Comparison of ENCODE assay signal across 35 cellular contexts in genomic region chr16:16983545-16983944, GRCh38.
DNase-seq lines count a peak whose midpoint lies in the region; ATAC-seq, FAIRE-seq and TF ChIP-seq lines count a peak whose summit lies in the region.
"Had no signal": no experiment of that assay in that cellular context is flagged by ENCODE, and none has a peak within 500 bp of the region (broad histone marks: within the 10 kb centered on the region; RNA-seq: fewer than 3 reads in every experiment).

No MANE protein-coding gene starts in this region.

- H3K27me3 ChIP-seq in K562 (ENCODE audit: control insufficient read depth in 2 of 2, insufficient read depth in 2 of 2, low read length in 2 of 2) (peaks cover 20 to 38% of the 10 kb centered on the region in 2 experiments), testis (no peaks in the 10 kb centered on the region)
- H3K27me3 ChIP-seq: BE2C; BLaER1; BLaER1 treated with 17β-estradiol and CSF1 and Interleukin-3, amounts not matched to agents 10 nM and 100 nM had no signal

- DNase-seq in T-helper 17 cell (no peak), K562 (ENCODE audit: extremely low read depth in 1 of 4, low spot score in 3 of 4) (no peak), testis (peak; percentile 22), COLO829 (ENCODE audit: low spot score) (no peak)
- DNase-seq: 8988T; ACHN; AML-193; BE2C; C1 segment of cervical spinal cord; Caco-2; Calu3; CD4-positive, alpha-beta memory T cell; CD4-positive, alpha-beta T cell; CD4-positive, CD25-positive, alpha-beta regulatory T cell; CD8-positive, alpha-beta memory T cell; CD8-positive, alpha-beta T cell; COR-L47; DMS 273 treated with DMSO at 0.1 percent for 48 hours; DMS153; DMS53; DMS79; DMS79 treated with DMSO at 0.1 percent for 48 hours; DND-41; EL had no signal

- H3K4me3 ChIP-seq in K562 (no peak overlapping the region), testis (no peak overlapping the region)
- H3K4me3 ChIP-seq: A549; BLaER1; BLaER1 treated with 17β-estradiol and CSF1 and Interleukin-3, amounts not matched to agents 10 nM and 100 nM had no signal

- no peaks in the 10 kb centered on the region for H3K36me3 Mint-ChIP-seq in T-helper 17 cell (ENCODE audit: low read depth)
- H3K36me3 Mint-ChIP-seq: CD14-positive monocyte; CD4-positive, alpha-beta memory T cell; CD4-positive, CD25-positive, alpha-beta regulatory T cell; CD8-positive, alpha-beta T cell had no signal

- H3K9me1 ChIP-seq in K562 (ENCODE audit: control insufficient read depth, insufficient read depth, low read length) = no peaks in the 10 kb centered on the region

- H2AFZ ChIP-seq in K562 (ENCODE audit: low read depth, low read length) = no peak overlapping the region

- CTCF ChIA-PET in K562 (lab: Yijun Ruan, JAX; ENCODE audit: low intra/inter-chr PET ratio) = no interaction called here

- no TSS peak for BruUV-seq in K562 (replicated peaks; lab: Mats Ljungman, UMichigan)

- 9% methylated on average over 6 of the region's 6 CpGs for WGBS in K562 (ENCODE audit: insufficient coverage, low coverage, missing lambda C conversion rate)
- WGBS in testis, 2 donors = 27 to 63% methylated on average over 4 to 6 of the region's 6 CpGs

- no peak for TF ChIP-seq EP300 in K562 (IDR thresholded peaks at IDR 0.05; ENCODE audit: low read length)

- intact Hi-C loops in K562 (cut with micrococcal nuclease) (no loop called here), testis (cut with DNase I; ENCODE audit: low total_unique reads) (no loop called here)

- no peak for TF ChIP-seq RAD21 in K562 (CRISPR knock-in tag; conservative IDR thresholded peaks at IDR 0.05 in 1 of 2, IDR thresholded peaks at IDR 0.05 in 1 of 2)

- H3K9me3 ChIP-seq in T-helper 17 cell (ENCODE audit: control insufficient read depth, low read length, poor library complexity, severe bottlenecking) (no peaks in the 10 kb centered on the region), K562 (replicated peaks; ENCODE audit: control insufficient read depth, insufficient read depth, low read depth, low read length) (no peaks in the 10 kb centered on the region), testis (no peaks in the 10 kb centered on the region)
- H3K9me3 ChIP-seq: A549, BLaER1, Caco-2 had no signal

- FAIRE-seq in K562 (lab: Jason Lieb, UNC) = no peak
- FAIRE-seq: A204.1, A549, D721Med had no signal

- H3K4me1 ChIP-seq in K562 (replicated peaks in 1 of 2; ENCODE audit: control insufficient read depth in 2 of 2, insufficient read depth in 2 of 2, low read length in 2 of 2) (no peaks in the 10 kb centered on the region), testis (no peaks in the 10 kb centered on the region)
- H3K4me1 ChIP-seq: BE2C, BLaER1, Caco-2 had no signal

- H3K27ac ChIP-seq in K562 (ENCODE audit: extremely low read depth, low read depth, low read length) (no peak overlapping the region), testis (no peak overlapping the region)
- H3K27ac ChIP-seq: 22Rv1; A549; BLaER1; BLaER1 treated with 17β-estradiol and CSF1 and Interleukin-3, amounts not matched to agents 10 nM and 100 nM; C4-2B had no signal

- H4K20me1 ChIP-seq in K562 (replicated peaks; ENCODE audit: control insufficient read depth, insufficient read depth, low read length) = no peaks in the 10 kb centered on the region
- H4K20me1 ChIP-seq: BLaER1; BLaER1 treated with 17β-estradiol and CSF1 and Interleukin-3, amounts not matched to agents 10 nM and 100 nM had no signal

- H3K27me3 Mint-ChIP-seq in T-helper 17 cell = no peaks in the 10 kb centered on the region
- H3K27me3 Mint-ChIP-seq: B cell; CD4-positive, alpha-beta memory T cell; CD4-positive, alpha-beta T cell; CD4-positive, CD25-positive, alpha-beta regulatory T cell; CD8-positive, alpha-beta memory T cell had no signal

- TF ChIP-seq POLR2A in K562 (conservative IDR thresholded peaks at IDR 0.05) (no peak), testis (IDR thresholded peaks at IDR 0.05) (no peak)

- peaks cover 24% of the 10 kb centered on the region for H3K4me1 Mint-ChIP-seq in T-helper 17 cell
- H3K4me1 Mint-ChIP-seq: B cell, CD14-positive monocyte had no signal

- no peak overlapping the region for H3K4me2 ChIP-seq in K562 (ENCODE audit: insufficient read depth, low read length)
- H3K4me2 ChIP-seq: A549; BLaER1; BLaER1 treated with 17β-estradiol and CSF1 and Interleukin-3, amounts not matched to agents 10 nM and 100 nM had no signal

- H3K27ac Mint-ChIP-seq in T-helper 17 cell = peak overlapping the region; percentile 85
- H3K27ac Mint-ChIP-seq: B cell; CD14-positive monocyte; CD4-positive, alpha-beta T cell; CD4-positive, CD25-positive, alpha-beta regulatory T cell; CD8-positive, alpha-beta T cell had no signal

- no peaks in the 10 kb centered on the region for H3K79me2 ChIP-seq in K562 (ENCODE audit: control insufficient read depth, insufficient read depth, low read length)

- no peak overlapping the region for H3K9ac ChIP-seq in K562 (ENCODE audit: insufficient read depth in 1 of 2, low read depth in 2 of 2, low read length in 2 of 2)
- H3K9ac ChIP-seq: BLaER1; BLaER1 treated with 17β-estradiol and CSF1 and Interleukin-3, amounts not matched to agents 10 nM and 100 nM had no signal

- POLR2A ChIA-PET in K562 (lab: Yijun Ruan, JAX) = no interaction called here

- no peak for ATAC-seq in T-helper 17 cell
- ATAC-seq in K562 = peak; percentile 55; the same call in 2 of the 3 replicates
- ATAC-seq in HG02884 (IDR thresholded peaks at IDR 0.05; ENCODE audit: unreplicated experiment) = no peak
- no peak for ATAC-seq in HG03439 (IDR thresholded peaks at IDR 0.05; ENCODE audit: unreplicated experiment)
- ATAC-seq: A549; CD8-positive, alpha-beta T cell had no signal

- in situ Hi-C loops in K562 (cut with MboI) = no loop called here

- H3K36me3 ChIP-seq in K562 (ENCODE audit: control insufficient read depth, insufficient read depth, low read length) (no peaks in the 10 kb centered on the region), testis (ENCODE audit: low read depth, missing control alignments) (no peaks in the 10 kb centered on the region)
- H3K36me3 ChIP-seq: BE2C; BLaER1; BLaER1 treated with 17β-estradiol and CSF1 and Interleukin-3, amounts not matched to agents 10 nM and 100 nM had no signal

- H3K4me3 Mint-ChIP-seq in T-helper 17 cell = no peak overlapping the region
- H3K4me3 Mint-ChIP-seq: B cell; CD14-positive monocyte; CD4-positive, alpha-beta memory T cell; CD4-positive, alpha-beta T cell; CD4-positive, CD25-positive, alpha-beta regulatory T cell; CD8-positive, alpha-beta memory T cell; CD8-positive, alpha-beta T cell had no signal

- TF ChIP-seq CTCF in K562 (IDR thresholded peaks at IDR 0.05 in 2 of 3, conservative IDR thresholded peaks at IDR 0.05 in 1 of 3; ENCODE audit: insufficient read depth in 2 of 3, low read depth in 1 of 3, low read length in 3 of 3) (no peak), testis (IDR thresholded peaks at IDR 0.05) (no peak)

TF ChIP-seq in K562, 482 proteins besides CTCF, POLR2A, EP300 and RAD21:
- TF ChIP-seq BRD9 (IDR thresholded peaks at IDR 0.05; ENCODE audit: low read depth, partially characterized antibody) = no peak
- TF ChIP-seq PKNOX1 (IDR thresholded peaks at IDR 0.05) = peak; percentile 71
- TF ChIP-seq NFYB (IDR thresholded peaks at IDR 0.05; ENCODE audit: extremely low read depth, insufficient read length) = peak; percentile 26
